In the genomic region with DNA sequence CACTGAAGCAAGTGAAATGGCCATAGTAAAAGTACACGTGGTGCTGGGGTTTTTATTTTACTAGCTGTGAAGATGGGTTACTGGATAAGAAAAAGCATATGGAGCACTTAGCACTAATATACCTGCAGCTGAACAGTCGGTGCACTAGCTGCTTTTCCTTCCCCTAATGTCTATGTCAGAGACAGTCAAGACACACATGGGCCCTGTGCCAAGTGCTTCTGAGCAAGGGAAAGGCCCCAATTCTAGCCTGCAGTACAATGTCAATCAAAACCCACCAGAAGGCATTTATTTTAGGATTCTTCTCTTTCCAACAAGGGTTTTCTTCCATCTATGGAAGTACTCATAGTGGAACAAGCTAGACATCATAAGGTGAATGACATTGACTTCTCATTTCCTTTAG, we compare ENCODE assay signal across 21 cellular contexts.
"Had no signal": no experiment of that assay in that cellular context is flagged by ENCODE, and none has a peak within 500 bp of the region (broad histone marks: within the 10 kb centered on the region; RNA-seq: fewer than 3 reads in every experiment).

No MANE protein-coding gene starts in this region.

- ATAC-seq: activated CD8-positive, alpha-beta T cell treated with anti-CD3 and anti-CD28 coated beads, Interleukin-2, amount 10 ng/mL, durations not matched to agents 7 days and 5 days; K562; PC-3 had no signal

- DNase-seq: activated CD4-positive, alpha-beta T cell treated with anti-CD3 and anti-CD28 coated beads, Interleukin-2, amount 10 ng/mL, durations not matched to agents 24 days and 14 days; activated CD4-positive, alpha-beta T cell treated with anti-CD3 and anti-CD28 coated beads, Interleukin-2, amount 50 U/mL, for 48 hours; activated CD8-positive, alpha-beta T cell treated with anti-CD3 and anti-CD28 coated beads, Interleukin-2, amount 10 ng/mL, durations not matched to agents 7 days and 5 days; activated gamma-delta T cell; activated naive CD4-positive, alpha-beta T cell treated with Interleukin-2 at 50 U/mL for 16 hours; activated naive CD8-positive, alpha-beta T cell treated with anti-CD3 and anti-CD28 coated beads, Interleukin-2, amount 10 ng/mL, durations not matched to agents 7 days and 5 days; activated T-cell treated with anti-CD3 and anti-CD28 coated beads, Interleukin-2, amount 50 U/mL, for 24 hours; amygdala; NCI-H1092 treated with DMSO at 0.1 percent for 48 hours; NCI-H1417; NCI-H1694; NCI-H1930; NCI-H2081 treated with DMSO at 0.1 percent for 48 hours; NCI-H82; NK-92 treated with Interleukin-12 subunit alpha and Interleukin-12 subunit beta, amount 100 ng/mL, for 24 hours; PC-3; Peyer's patch; RPMI8226; SHP77 treated with DMSO at 0.1 percent for 48 hours; SK-N-SH had no signal
